1 cellular context compared by ENCODE assay signal in the genomic region with DNA sequence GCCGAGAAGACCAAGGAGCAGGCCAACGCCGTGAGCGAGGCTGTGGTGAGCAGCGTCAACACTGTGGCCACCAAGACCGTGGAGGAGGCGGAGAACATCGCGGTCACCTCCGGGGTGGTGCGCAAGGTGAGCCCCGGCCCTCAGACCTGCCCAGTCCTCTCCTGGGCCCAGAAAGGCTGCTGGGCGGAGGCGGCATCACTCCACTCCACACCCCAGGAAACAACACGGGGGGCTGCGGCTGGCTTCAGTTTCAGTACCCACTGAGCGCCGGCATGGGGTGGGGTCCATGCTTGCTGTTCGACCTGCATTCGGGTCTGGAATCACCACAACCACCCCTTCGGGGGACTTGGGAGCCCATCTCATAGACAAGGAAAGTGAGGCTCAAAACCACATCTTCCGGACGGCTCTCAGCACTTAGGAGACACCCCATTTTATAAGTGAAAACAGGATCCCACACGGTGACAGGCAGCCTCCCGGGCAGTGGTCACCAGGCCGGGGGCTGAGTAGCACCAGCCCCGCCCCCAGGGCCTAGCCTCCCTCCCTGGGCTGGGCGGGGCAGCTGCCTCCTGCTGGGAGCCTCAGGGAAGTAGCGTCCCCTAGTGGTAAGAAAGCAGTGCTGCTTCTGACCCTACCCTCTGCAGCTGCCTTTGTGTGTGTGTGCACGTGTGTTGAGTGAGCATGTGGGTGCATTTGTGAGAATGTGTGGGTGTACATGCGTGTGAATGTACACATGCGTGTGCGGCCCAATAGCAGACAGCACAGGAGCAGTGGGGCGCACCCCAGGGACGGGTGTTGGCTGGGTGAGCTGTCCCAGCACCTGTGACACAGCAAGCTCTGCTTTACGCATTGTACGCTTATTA.
TF ChIP-seq lines count a peak whose summit lies in the region.

No MANE protein-coding gene starts in this region.

TF ChIP-seq in endothelial cell of umbilical vein, 7 proteins besides CTCF, POLR2A, EP300 and RAD21:
- no peak for TF ChIP-seq JUN (IDR thresholded peaks at IDR 0.05; ENCODE audit: borderline replicate concordance, insufficient read depth, insufficient read length, low read depth)
- no peak for TF ChIP-seq GATA2 (IDR thresholded peaks at IDR 0.05; ENCODE audit: insufficient read depth, insufficient read length, low read depth, low read length)
- peak; percentile 23 for TF ChIP-seq POLR2AphosphoS5 (IDR thresholded peaks at IDR 0.05; ENCODE audit: insufficient read depth, low read depth, low read length)
- TF ChIP-seq MYC (IDR thresholded peaks at IDR 0.05; ENCODE audit: low read depth, low read length): peak; percentile 85
- TF ChIP-seq, protein P1, sequence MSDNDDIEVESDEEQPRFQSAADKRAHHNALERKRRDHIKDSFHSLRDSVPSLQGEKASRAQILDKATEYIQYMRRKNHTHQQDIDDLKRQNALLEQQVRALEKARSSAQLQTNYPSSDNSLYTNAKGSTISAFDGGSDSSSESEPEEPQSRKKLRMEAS (IDR thresholded peaks at IDR 0.05; ENCODE audit: insufficient read depth, insufficient read length): peak; percentile 74
- no peak for TF ChIP-seq FOS (IDR thresholded peaks at IDR 0.05; ENCODE audit: borderline replicate concordance, insufficient read depth, low read length)
- TF ChIP-seq EZH2 (IDR thresholded peaks at IDR 0.05; ENCODE audit: borderline replicate concordance, low read depth, low read length, severe bottlenecking): no peak
TF ChIP-seq in endothelial cell of umbilical vein: peak in this region for 3.
